ENCODE assay signal across 31 cellular contexts in the genomic region with DNA sequence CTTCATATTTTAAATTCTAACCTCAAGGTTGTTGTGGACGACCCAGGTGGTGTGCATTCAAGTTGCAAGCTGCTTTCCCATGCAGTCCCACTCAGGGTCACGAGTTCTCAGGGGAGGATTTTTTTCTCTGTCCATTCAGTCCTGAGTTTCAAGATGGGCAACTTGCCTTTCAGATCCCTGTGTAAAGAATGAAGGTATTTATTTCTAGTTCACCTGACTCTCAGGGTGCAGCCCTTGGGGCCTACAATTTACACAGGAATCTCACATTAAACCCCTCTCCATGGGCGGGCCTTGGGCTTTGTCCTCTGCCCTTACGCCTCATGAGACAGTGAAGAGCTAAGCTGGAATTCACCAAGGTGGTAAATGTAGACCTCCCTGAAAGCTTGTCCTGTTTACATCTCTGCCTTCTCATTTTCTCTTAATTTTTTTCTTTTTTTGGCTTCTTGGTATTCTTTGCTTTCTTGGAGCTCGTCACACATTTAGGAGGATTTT.
"Had no signal": no experiment of that assay in that cellular context is flagged by ENCODE, and none has a peak within 500 bp of the region (broad histone marks: within the 10 kb centered on the region; RNA-seq: fewer than 3 reads in every experiment).

No MANE protein-coding gene starts in this region.

- H3K9me3 ChIP-seq: esophagus squamous epithelium, pancreas, upper lobe of left lung, vagina had no signal

- DNase-seq: activated CD4-positive, alpha-beta memory T cell treated with anti-CD3 and anti-CD28 coated beads, Interleukin-2, amount 10 ng/mL, durations not matched to agents 7 days and 5 days; activated CD4-positive, alpha-beta T cell treated with anti-CD3 and anti-CD28 coated beads, Interleukin-2, amount 10 ng/mL, durations not matched to agents 7 days and 5 days; activated CD4-positive, CD25-positive, alpha-beta regulatory T cell treated with anti-CD3 and anti-CD28 coated beads, Interleukin-2, amount 50 U/mL, for 72 hours; activated CD8-positive, alpha-beta memory T cell treated with anti-CD3 and anti-CD28 coated beads, Interleukin-2, amount 50 U/mL, for 48 hours; activated gamma-delta T cell treated with Interleukin-2 at 50 U/mL for 16 hours; activated naive CD4-positive, alpha-beta T cell treated with anti-CD3 and anti-CD28 coated beads, Interleukin-2, amount 50 U/mL, for 16 hours; activated T-cell treated with anti-CD3 and anti-CD28 coated beads, Interleukin-2, amount 50 U/mL, for 24 hours; amygdala; central memory CD4-positive, alpha-beta T cell; endodermal cell; esophagus squamous epithelium; foreskin melanocyte; islet precursor cell; left cardiac atrium; mammary epithelial cell; midbrain; naive thymus-derived CD4-positive, alpha-beta T cell; nucleus accumbens; pancreas; right cardiac atrium; stimulated activated CD4-positive, alpha-beta T cell treated with anti-CD3 and anti-CD28 coated beads, Interleukin-12 subunit alpha, Interleukin-12 subunit beta, amount 100 ng/mL, for 4 hours; stimulated activated CD4-positive, alpha-beta T cell treated with anti-CD3 and anti-CD28 coated beads, Interleukin-4, amount 100 ng/mL, for 24 hours; substantia nigra; T-helper 9 cell; upper lobe of left lung had no signal

- H3K4me1 ChIP-seq: vagina had no signal

- H3K4me3 ChIP-seq: esophagus squamous epithelium, pancreas, upper lobe of left lung, vagina had no signal

- H3K4me1 Mint-ChIP-seq: activated CD4-positive, alpha-beta memory T cell treated with anti-CD3 and anti-CD28 coated beads, Interleukin-2, amount 10 ng/mL, durations not matched to agents 7 days and 5 days; activated CD4-positive, alpha-beta T cell treated with anti-CD3 and anti-CD28 coated beads, Interleukin-2, amount 10 ng/mL, durations not matched to agents 7 days and 5 days; stimulated activated effector memory CD8-positive, alpha-beta T cell treated with anti-CD3 and anti-CD28 coated beads, Interleukin-12 subunit alpha, Interleukin-12 subunit beta, amount 100 ng/mL, for 72 hours had no signal

- H3K9me3 Mint-ChIP-seq: activated CD4-positive, alpha-beta memory T cell treated with anti-CD3 and anti-CD28 coated beads, Interleukin-2, amount 10 ng/mL, durations not matched to agents 7 days and 5 days; activated CD4-positive, alpha-beta T cell treated with anti-CD3 and anti-CD28 coated beads, Interleukin-2, amount 10 ng/mL, durations not matched to agents 7 days and 5 days; activated T-cell treated with anti-CD3 and anti-CD28 coated beads, Interleukin-2, amount 50 U/mL, for 24 hours; dendritic cell treated with granulocyte-macrophage colony-stimulating factor and Interleukin-4, amounts not matched to agents 40 ng/mL and 50 ng/mL, for 4 days; endodermal cell; naive thymus-derived CD4-positive, alpha-beta T cell; stimulated activated effector memory CD8-positive, alpha-beta T cell treated with anti-CD3 and anti-CD28 coated beads, Interleukin-12 subunit alpha, Interleukin-12 subunit beta, amount 100 ng/mL, for 72 hours; stimulated activated naive CD8-positive, alpha-beta T cell treated with anti-CD3 and anti-CD28 coated beads, Interleukin-15, Interleukin-2, amounts not matched to agents 100 ng/mL and 50 ng/mL, for 24 hours; T-helper 1 cell treated with Interleukin-12 subunit alpha and Interleukin-12 subunit beta and Interleukin-4 antibody, amounts not matched to agents 30 μg/mL and 1 μg/mL, for 36 hours had no signal

- H3K27me3 ChIP-seq: esophagus squamous epithelium, pancreas, upper lobe of left lung, vagina had no signal

- H3K36me3 ChIP-seq: pancreas, upper lobe of left lung, vagina had no signal

- H3K4me3 Mint-ChIP-seq: activated CD4-positive, alpha-beta memory T cell treated with anti-CD3 and anti-CD28 coated beads, Interleukin-2, amount 10 ng/mL, durations not matched to agents 7 days and 5 days; activated CD4-positive, alpha-beta T cell treated with anti-CD3 and anti-CD28 coated beads, Interleukin-2, amount 10 ng/mL, durations not matched to agents 7 days and 5 days; activated T-cell treated with anti-CD3 and anti-CD28 coated beads, Interleukin-2, amount 50 U/mL, for 24 hours; dendritic cell treated with granulocyte-macrophage colony-stimulating factor and Interleukin-4, amounts not matched to agents 40 ng/mL and 50 ng/mL, for 4 days; endodermal cell; naive thymus-derived CD4-positive, alpha-beta T cell; stimulated activated effector memory CD8-positive, alpha-beta T cell treated with anti-CD3 and anti-CD28 coated beads, Interleukin-12 subunit alpha, Interleukin-12 subunit beta, amount 100 ng/mL, for 72 hours; stimulated activated naive CD8-positive, alpha-beta T cell treated with anti-CD3 and anti-CD28 coated beads, Interleukin-15, Interleukin-2, amounts not matched to agents 100 ng/mL and 50 ng/mL, for 24 hours; T-helper 1 cell treated with Interleukin-12 subunit alpha and Interleukin-12 subunit beta and Interleukin-4 antibody, amounts not matched to agents 30 μg/mL and 1 μg/mL, for 36 hours had no signal

- ATAC-seq: left cardiac atrium; naive thymus-derived CD4-positive, alpha-beta T cell; right cardiac atrium; stimulated activated effector memory CD8-positive, alpha-beta T cell treated with anti-CD3 and anti-CD28 coated beads, Interleukin-12 subunit alpha, Interleukin-12 subunit beta, amount 100 ng/mL, for 72 hours had no signal

- H3K36me3 Mint-ChIP-seq: naive thymus-derived CD4-positive, alpha-beta T cell; stimulated activated effector memory CD8-positive, alpha-beta T cell treated with anti-CD3 and anti-CD28 coated beads, Interleukin-12 subunit alpha, Interleukin-12 subunit beta, amount 100 ng/mL, for 72 hours had no signal

- H3K27ac Mint-ChIP-seq: activated CD4-positive, alpha-beta memory T cell treated with anti-CD3 and anti-CD28 coated beads, Interleukin-2, amount 10 ng/mL, durations not matched to agents 7 days and 5 days; activated CD4-positive, alpha-beta T cell treated with anti-CD3 and anti-CD28 coated beads, Interleukin-2, amount 10 ng/mL, durations not matched to agents 7 days and 5 days; activated T-cell treated with anti-CD3 and anti-CD28 coated beads, Interleukin-2, amount 50 U/mL, for 24 hours; dendritic cell treated with granulocyte-macrophage colony-stimulating factor and Interleukin-4, amounts not matched to agents 40 ng/mL and 50 ng/mL, for 4 days; endodermal cell; naive thymus-derived CD4-positive, alpha-beta T cell; stimulated activated effector memory CD8-positive, alpha-beta T cell treated with anti-CD3 and anti-CD28 coated beads, Interleukin-12 subunit alpha, Interleukin-12 subunit beta, amount 100 ng/mL, for 72 hours; stimulated activated naive CD8-positive, alpha-beta T cell treated with anti-CD3 and anti-CD28 coated beads, Interleukin-15, Interleukin-2, amounts not matched to agents 100 ng/mL and 50 ng/mL, for 24 hours; T-helper 1 cell treated with Interleukin-12 subunit alpha and Interleukin-12 subunit beta and Interleukin-4 antibody, amounts not matched to agents 30 μg/mL and 1 μg/mL, for 36 hours had no signal

- H3K27ac ChIP-seq: esophagus squamous epithelium, pancreas, upper lobe of left lung, vagina, VCaP had no signal
